ENCODE assay signal across 2 cellular contexts in the genomic region with DNA sequence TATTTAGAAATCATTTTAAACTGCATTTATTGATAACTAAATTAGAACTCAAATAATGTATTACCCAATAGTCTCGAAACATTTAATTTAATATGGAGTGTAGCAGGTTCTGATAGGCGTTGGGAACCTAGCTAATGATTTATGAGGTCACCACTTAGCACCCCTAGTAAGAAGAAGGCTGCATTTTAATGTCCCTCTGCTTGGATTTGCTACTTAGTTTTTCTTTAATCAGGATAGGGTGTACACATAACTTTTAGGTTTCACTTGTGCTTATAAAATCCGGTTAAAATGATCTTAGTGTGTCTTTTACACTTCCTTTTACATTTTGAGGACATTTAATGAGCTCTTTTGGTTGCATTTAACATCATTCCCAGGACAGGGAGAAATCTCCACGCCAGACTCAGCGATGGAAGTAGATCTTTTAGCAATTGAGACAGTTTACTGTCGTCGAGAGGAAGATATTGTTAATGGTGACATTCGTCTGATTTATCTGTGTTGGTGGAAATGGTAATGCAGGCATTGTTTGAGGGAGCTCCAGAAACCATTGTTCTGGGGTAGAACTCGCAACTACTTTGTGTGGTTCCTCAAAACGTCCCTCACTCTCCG.
TF ChIP-seq lines count a peak whose summit lies in the region.

No MANE protein-coding gene starts in this region.

TF ChIP-seq in GM23338, 12 proteins besides CTCF, POLR2A, EP300 and RAD21 (continued from another document and continues in another):
- TF ChIP-seq, protein P1, sequence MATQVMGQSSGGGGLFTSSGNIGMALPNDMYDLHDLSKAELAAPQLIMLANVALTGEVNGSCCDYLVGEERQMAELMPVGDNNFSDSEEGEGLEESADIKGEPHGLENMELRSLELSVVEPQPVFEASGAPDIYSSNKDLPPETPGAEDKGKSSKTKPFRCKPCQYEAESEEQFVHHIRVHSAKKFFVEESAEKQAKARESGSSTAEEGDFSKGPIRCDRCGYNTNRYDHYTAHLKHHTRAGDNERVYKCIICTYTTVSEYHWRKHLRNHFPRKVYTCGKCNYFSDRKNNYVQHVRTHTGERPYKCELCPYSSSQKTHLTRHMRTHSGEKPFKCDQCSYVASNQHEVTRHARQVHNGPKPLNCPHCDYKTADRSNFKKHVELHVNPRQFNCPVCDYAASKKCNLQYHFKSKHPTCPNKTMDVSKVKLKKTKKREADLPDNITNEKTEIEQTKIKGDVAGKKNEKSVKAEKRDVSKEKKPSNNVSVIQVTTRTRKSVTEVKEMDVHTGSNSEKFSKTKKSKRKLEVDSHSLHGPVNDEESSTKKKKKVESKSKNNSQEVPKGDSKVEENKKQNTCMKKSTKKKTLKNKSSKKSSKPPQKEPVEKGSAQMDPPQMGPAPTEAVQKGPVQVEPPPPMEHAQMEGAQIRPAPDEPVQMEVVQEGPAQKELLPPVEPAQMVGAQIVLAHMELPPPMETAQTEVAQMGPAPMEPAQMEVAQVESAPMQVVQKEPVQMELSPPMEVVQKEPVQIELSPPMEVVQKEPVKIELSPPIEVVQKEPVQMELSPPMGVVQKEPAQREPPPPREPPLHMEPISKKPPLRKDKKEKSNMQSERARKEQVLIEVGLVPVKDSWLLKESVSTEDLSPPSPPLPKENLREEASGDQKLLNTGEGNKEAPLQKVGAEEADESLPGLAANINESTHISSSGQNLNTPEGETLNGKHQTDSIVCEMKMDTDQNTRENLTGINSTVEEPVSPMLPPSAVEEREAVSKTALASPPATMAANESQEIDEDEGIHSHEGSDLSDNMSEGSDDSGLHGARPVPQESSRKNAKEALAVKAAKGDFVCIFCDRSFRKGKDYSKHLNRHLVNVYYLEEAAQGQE (IDR thresholded peaks at IDR 0.05; ENCODE audit: unreplicated experiment): no peak
- TF ChIP-seq, protein P2, sequence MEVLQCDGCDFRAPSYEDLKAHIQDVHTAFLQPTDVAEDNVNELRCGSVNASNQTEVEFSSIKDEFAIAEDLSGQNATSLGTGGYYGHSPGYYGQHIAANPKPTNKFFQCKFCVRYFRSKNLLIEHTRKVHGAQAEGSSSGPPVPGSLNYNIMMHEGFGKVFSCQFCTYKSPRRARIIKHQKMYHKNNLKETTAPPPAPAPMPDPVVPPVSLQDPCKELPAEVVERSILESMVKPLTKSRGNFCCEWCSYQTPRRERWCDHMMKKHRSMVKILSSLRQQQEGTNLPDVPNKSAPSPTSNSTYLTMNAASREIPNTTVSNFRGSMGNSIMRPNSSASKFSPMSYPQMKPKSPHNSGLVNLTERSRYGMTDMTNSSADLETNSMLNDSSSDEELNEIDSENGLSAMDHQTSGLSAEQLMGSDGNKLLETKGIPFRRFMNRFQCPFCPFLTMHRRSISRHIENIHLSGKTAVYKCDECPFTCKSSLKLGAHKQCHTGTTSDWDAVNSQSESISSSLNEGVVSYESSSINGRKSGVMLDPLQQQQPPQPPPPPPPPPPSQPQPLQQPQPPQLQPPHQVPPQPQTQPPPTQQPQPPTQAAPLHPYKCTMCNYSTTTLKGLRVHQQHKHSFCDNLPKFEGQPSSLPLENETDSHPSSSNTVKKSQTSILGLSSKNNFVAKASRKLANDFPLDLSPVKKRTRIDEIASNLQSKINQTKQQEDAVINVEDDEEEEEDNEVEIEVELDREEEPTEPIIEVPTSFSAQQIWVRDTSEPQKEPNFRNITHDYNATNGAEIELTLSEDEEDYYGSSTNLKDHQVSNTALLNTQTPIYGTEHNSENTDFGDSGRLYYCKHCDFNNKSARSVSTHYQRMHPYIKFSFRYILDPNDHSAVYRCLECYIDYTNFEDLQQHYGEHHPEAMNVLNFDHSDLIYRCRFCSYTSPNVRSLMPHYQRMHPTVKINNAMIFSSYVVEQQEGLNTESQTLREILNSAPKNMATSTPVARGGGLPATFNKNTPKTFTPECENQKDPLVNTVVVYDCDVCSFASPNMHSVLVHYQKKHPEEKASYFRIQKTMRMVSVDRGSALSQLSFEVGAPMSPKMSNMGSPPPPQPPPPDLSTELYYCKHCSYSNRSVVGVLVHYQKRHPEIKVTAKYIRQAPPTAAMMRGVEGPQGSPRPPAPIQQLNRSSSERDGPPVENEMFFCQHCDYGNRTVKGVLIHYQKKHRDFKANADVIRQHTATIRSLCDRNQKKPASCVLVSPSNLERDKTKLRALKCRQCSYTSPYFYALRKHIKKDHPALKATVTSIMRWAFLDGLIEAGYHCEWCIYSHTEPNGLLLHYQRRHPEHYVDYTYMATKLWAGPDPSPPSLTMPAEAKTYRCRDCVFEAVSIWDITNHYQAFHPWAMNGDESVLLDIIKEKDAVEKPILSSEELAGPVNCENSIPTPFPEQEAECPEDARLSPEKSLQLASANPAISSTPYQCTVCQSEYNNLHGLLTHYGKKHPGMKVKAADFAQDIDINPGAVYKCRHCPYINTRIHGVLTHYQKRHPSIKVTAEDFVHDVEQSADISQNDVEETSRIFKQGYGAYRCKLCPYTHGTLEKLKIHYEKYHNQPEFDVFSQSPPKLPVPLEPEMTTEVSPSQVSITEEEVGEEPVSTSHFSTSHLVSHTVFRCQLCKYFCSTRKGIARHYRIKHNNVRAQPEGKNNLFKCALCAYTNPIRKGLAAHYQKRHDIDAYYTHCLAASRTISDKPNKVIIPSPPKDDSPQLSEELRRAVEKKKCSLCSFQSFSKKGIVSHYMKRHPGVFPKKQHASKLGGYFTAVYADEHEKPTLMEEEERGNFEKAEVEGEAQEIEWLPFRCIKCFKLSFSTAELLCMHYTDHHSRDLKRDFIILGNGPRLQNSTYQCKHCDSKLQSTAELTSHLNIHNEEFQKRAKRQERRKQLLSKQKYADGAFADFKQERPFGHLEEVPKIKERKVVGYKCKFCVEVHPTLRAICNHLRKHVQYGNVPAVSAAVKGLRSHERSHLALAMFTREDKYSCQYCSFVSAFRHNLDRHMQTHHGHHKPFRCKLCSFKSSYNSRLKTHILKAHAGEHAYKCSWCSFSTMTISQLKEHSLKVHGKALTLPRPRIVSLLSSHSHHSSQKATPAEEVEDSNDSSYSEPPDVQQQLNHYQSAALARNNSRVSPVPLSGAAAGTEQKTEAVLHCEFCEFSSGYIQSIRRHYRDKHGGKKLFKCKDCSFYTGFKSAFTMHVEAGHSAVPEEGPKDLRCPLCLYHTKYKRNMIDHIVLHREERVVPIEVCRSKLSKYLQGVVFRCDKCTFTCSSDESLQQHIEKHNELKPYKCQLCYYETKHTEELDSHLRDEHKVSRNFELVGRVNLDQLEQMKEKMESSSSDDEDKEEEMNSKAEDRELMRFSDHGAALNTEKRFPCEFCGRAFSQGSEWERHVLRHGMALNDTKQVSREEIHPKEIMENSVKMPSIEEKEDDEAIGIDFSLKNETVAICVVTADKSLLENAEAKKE (CRISPR knock-in tag; IDR thresholded peaks at IDR 0.05): no peak
- TF ChIP-seq CREB1 (CRISPR knock-in tag; IDR thresholded peaks at IDR 0.05; ENCODE audit: low read depth): no peak
- TF ChIP-seq POLR2AphosphoS5 (IDR thresholded peaks at IDR 0.05; ENCODE audit: low read depth): no peak
- no peak for TF ChIP-seq EZH2 (IDR thresholded peaks at IDR 0.05; ENCODE audit: low read depth, unreplicated experiment)
- no peak for TF ChIP-seq ZNF331 (CRISPR knock-in tag; IDR thresholded peaks at IDR 0.05; ENCODE audit: low read depth)
- TF ChIP-seq, protein P3, sequence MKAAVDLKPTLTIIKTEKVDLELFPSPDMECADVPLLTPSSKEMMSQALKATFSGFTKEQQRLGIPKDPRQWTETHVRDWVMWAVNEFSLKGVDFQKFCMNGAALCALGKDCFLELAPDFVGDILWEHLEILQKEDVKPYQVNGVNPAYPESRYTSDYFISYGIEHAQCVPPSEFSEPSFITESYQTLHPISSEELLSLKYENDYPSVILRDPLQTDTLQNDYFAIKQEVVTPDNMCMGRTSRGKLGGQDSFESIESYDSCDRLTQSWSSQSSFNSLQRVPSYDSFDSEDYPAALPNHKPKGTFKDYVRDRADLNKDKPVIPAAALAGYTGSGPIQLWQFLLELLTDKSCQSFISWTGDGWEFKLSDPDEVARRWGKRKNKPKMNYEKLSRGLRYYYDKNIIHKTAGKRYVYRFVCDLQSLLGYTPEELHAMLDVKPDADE (IDR thresholded peaks at IDR 0.05): no peak
- TF ChIP-seq JUNB (IDR thresholded peaks at IDR 0.05; ENCODE audit: unreplicated experiment): no peak

TF ChIP-seq in WTC11, 78 proteins besides CTCF, POLR2A, EP300 and RAD21 (continued from another document):
- TF ChIP-seq, protein P4, sequence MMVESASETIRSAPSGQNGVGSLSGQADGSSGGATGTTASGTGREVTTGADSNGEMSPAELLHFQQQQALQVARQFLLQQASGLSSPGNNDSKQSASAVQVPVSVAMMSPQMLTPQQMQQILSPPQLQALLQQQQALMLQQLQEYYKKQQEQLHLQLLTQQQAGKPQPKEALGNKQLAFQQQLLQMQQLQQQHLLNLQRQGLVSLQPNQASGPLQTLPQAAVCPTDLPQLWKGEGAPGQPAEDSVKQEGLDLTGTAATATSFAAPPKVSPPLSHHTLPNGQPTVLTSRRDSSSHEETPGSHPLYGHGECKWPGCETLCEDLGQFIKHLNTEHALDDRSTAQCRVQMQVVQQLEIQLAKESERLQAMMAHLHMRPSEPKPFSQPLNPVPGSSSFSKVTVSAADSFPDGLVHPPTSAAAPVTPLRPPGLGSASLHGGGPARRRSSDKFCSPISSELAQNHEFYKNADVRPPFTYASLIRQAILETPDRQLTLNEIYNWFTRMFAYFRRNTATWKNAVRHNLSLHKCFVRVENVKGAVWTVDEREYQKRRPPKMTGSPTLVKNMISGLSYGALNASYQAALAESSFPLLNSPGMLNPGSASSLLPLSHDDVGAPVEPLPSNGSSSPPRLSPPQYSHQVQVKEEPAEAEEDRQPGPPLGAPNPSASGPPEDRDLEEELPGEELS (CRISPR knock-in tag; IDR thresholded peaks at IDR 0.05): no peak
- TF ChIP-seq, protein P5, sequence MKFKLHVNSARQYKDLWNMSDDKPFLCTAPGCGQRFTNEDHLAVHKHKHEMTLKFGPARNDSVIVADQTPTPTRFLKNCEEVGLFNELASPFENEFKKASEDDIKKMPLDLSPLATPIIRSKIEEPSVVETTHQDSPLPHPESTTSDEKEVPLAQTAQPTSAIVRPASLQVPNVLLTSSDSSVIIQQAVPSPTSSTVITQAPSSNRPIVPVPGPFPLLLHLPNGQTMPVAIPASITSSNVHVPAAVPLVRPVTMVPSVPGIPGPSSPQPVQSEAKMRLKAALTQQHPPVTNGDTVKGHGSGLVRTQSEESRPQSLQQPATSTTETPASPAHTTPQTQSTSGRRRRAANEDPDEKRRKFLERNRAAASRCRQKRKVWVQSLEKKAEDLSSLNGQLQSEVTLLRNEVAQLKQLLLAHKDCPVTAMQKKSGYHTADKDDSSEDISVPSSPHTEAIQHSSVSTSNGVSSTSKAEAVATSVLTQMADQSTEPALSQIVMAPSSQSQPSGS (CRISPR knock-in tag; IDR thresholded peaks at IDR 0.05; ENCODE audit: borderline replicate concordance, low read depth): no peak
- TF ChIP-seq, protein P6, sequence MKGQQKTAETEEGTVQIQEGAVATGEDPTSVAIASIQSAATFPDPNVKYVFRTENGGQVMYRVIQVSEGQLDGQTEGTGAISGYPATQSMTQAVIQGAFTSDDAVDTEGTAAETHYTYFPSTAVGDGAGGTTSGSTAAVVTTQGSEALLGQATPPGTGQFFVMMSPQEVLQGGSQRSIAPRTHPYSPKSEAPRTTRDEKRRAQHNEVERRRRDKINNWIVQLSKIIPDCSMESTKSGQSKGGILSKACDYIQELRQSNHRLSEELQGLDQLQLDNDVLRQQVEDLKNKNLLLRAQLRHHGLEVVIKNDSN (CRISPR knock-in tag; IDR thresholded peaks at IDR 0.05): no peak
- TF ChIP-seq MYBL2 (CRISPR knock-in tag; IDR thresholded peaks at IDR 0.05) (no peak), GABPB1 (CRISPR knock-in tag; IDR thresholded peaks at IDR 0.05) (no peak), NR1H2 (CRISPR knock-in tag; IDR thresholded peaks at IDR 0.05) (no peak), ZNF396 (CRISPR knock-in tag; IDR thresholded peaks at IDR 0.05; ENCODE audit: borderline replicate concordance) (no peak), RELA (CRISPR knock-in tag; IDR thresholded peaks at IDR 0.05; ENCODE audit: borderline replicate concordance) (no peak)
- TF ChIP-seq, protein P7, sequence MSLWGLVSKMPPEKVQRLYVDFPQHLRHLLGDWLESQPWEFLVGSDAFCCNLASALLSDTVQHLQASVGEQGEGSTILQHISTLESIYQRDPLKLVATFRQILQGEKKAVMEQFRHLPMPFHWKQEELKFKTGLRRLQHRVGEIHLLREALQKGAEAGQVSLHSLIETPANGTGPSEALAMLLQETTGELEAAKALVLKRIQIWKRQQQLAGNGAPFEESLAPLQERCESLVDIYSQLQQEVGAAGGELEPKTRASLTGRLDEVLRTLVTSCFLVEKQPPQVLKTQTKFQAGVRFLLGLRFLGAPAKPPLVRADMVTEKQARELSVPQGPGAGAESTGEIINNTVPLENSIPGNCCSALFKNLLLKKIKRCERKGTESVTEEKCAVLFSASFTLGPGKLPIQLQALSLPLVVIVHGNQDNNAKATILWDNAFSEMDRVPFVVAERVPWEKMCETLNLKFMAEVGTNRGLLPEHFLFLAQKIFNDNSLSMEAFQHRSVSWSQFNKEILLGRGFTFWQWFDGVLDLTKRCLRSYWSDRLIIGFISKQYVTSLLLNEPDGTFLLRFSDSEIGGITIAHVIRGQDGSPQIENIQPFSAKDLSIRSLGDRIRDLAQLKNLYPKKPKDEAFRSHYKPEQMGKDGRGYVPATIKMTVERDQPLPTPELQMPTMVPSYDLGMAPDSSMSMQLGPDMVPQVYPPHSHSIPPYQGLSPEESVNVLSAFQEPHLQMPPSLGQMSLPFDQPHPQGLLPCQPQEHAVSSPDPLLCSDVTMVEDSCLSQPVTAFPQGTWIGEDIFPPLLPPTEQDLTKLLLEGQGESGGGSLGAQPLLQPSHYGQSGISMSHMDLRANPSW (CRISPR knock-in tag; conservative IDR thresholded peaks at IDR 0.05; ENCODE audit: low read depth): no peak
- TF ChIP-seq, protein P8, sequence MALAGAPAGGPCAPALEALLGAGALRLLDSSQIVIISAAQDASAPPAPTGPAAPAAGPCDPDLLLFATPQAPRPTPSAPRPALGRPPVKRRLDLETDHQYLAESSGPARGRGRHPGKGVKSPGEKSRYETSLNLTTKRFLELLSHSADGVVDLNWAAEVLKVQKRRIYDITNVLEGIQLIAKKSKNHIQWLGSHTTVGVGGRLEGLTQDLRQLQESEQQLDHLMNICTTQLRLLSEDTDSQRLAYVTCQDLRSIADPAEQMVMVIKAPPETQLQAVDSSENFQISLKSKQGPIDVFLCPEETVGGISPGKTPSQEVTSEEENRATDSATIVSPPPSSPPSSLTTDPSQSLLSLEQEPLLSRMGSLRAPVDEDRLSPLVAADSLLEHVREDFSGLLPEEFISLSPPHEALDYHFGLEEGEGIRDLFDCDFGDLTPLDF (CRISPR knock-in tag; IDR thresholded peaks at IDR 0.05): no peak
